ENCODE assay signal across 24 cellular contexts in genomic region chr5:68533051-68533450, GRCh38.
DNase-seq lines count a peak whose midpoint lies in the region; ATAC-seq, FAIRE-seq and TF ChIP-seq lines count a peak whose summit lies in the region.
"Had no signal": no experiment of that assay in that cellular context is flagged by ENCODE, and none has a peak within 500 bp of the region (broad histone marks: within the 10 kb centered on the region; RNA-seq: fewer than 3 reads in every experiment).

No MANE protein-coding gene starts in this region.

- no peak overlapping the region for H2AFZ ChIP-seq in neural progenitor cell (replicated peaks)

- H3K27me3 ChIP-seq in neural progenitor cell (no peaks in the 10 kb centered on the region), tibial nerve (no peaks in the 10 kb centered on the region)
- H3K27me3 ChIP-seq: left lung had no signal

- H3K27ac Mint-ChIP-seq in WTC11 (peak overlapping the region; percentile 47; the same call in 1 of the 2 replicates), neural progenitor cell (no peak overlapping the region)
- H3K27ac Mint-ChIP-seq: activated naive CD8-positive, alpha-beta T cell treated with anti-CD3 and anti-CD28 coated beads for 36 hours; activated T-helper 17 cell treated with anti-CD3 and anti-CD28 coated beads, Interleukin-2, amount 50 U/mL, for 72 hours; CD4-positive, CD25-positive, alpha-beta regulatory T cell; mesothelial cell of epicardium; progenitor cell of endocrine pancreas; T-helper 1 cell treated with Interleukin-12 subunit alpha and Interleukin-12 subunit beta and Interleukin-4 antibody, amounts not matched to agents 30 μg/mL and 1 μg/mL, for 36 hours had no signal

- no peaks in the 10 kb centered on the region for H3K27me3 Mint-ChIP-seq in WTC11 (ENCODE audit: low read depth)
- H3K27me3 Mint-ChIP-seq in neural progenitor cell (ENCODE audit: insufficient read depth, low read depth): peaks cover 7% of the 10 kb centered on the region

- FAIRE-seq in D721Med (lab: Jason Lieb, UNC): no peak
- FAIRE-seq: G401.6 had no signal

- 47 to 59% methylated on average over 2 of the region's 2 CpGs for WGBS in tibial nerve, 2 donors

- H3K4me3 ChIP-seq in neural progenitor cell (no peak overlapping the region), tibial nerve (no peak overlapping the region)
- H3K4me3 ChIP-seq: left lung had no signal

- H3K9me3 Mint-ChIP-seq in WTC11 (peaks cover 15% of the 10 kb centered on the region), neural progenitor cell (peaks cover 1% of the 10 kb centered on the region)
- H3K9me3 Mint-ChIP-seq: central memory CD8-positive, alpha-beta T cell had no signal

- DNase-seq in Kasumi-1 (lab: John Stamatoyannopoulos, UW): peak; percentile 50 to 58
- DNase-seq in NCI-H2029 treated with DMSO at 0.1 percent for 48 hours (lab: John Stamatoyannopoulos, UW): peak; percentile 73
- no peak for DNase-seq in WTC11 (ENCODE audit: low spot score)
- no peak for DNase-seq in neural progenitor cell (ENCODE audit: low spot score)
- DNase-seq in kidney tubule cell (ENCODE audit: low spot score): no peak
- no peak for DNase-seq in tibial nerve (ENCODE audit: low spot score in 2 of 2)
- DNase-seq in NCI-H446 (lab: John Stamatoyannopoulos, UW): no peak
- no peak for DNase-seq in D721Med (ENCODE audit: insufficient read length, low spot score)
- DNase-seq: activated CD4-positive, alpha-beta T cell treated with anti-CD3 and anti-CD28 coated beads, Interleukin-2, amount 50 U/mL, for 4 hours; activated CD8-positive, alpha-beta memory T cell treated with anti-CD3 and anti-CD28 coated beads, Interleukin-2, amount 50 U/mL, for 4 hours; activated naive CD8-positive, alpha-beta T cell treated with anti-CD3 and anti-CD28 coated beads for 36 hours; CD4-positive, CD25-positive, alpha-beta regulatory T cell; H9; left lung; NCI-H1048; WERI-Rb-1 had no signal

- no peaks in the 10 kb centered on the region for H4K20me1 ChIP-seq in neural progenitor cell (ENCODE audit: low read depth)

- CTCF ChIA-PET in WTC11 (lab: Charles Lee): no interaction called here

- peaks cover 31% of the 10 kb centered on the region for H3K4me1 ChIP-seq in neural progenitor cell
- H3K4me1 ChIP-seq in tibial nerve: peaks cover 0 to 32% (median 8%) of the 10 kb centered on the region in 4 donors
- H3K4me1 ChIP-seq: left lung had no signal

- POLR2A ChIA-PET in WTC11 (lab: Charles Lee): no interaction called here

- peaks cover 8% of the 10 kb centered on the region for H3K36me3 Mint-ChIP-seq in WTC11
- H3K36me3 Mint-ChIP-seq in neural progenitor cell: no peaks in the 10 kb centered on the region
- H3K36me3 Mint-ChIP-seq: activated naive CD8-positive, alpha-beta T cell treated with anti-CD3 and anti-CD28 coated beads for 36 hours; CD4-positive, CD25-positive, alpha-beta regulatory T cell had no signal

- no peaks in the 10 kb centered on the region for H3F3A ChIP-seq in neural progenitor cell (ENCODE audit: low read depth)

- no peaks in the 10 kb centered on the region for H3K9me3 ChIP-seq in neural progenitor cell (ENCODE audit: low read depth)
- H3K9me3 ChIP-seq in tibial nerve: no peaks in the 10 kb centered on the region

- H3K27ac ChIP-seq in neural progenitor cell (no peak overlapping the region), tibial nerve (no peak overlapping the region)
- H3K27ac ChIP-seq: epithelial cell of prostate, left lung, WERI-Rb-1 had no signal

- peak overlapping the region; percentile 37 for H3K4me2 ChIP-seq in neural progenitor cell

- no peak for TF ChIP-seq EP300 in tibial nerve (IDR thresholded peaks at IDR 0.05)

- no peak overlapping the region for H3K9ac ChIP-seq in neural progenitor cell

- H3K4me3 Mint-ChIP-seq in WTC11: peak overlapping the region; percentile 16; the same call in 1 of the 2 replicates
- H3K4me3 Mint-ChIP-seq in neural progenitor cell: no peak overlapping the region
- H3K4me3 Mint-ChIP-seq: activated naive CD8-positive, alpha-beta T cell treated with anti-CD3 and anti-CD28 coated beads for 36 hours; activated T-helper 17 cell treated with anti-CD3 and anti-CD28 coated beads, Interleukin-2, amount 50 U/mL, for 72 hours; CD4-positive, CD25-positive, alpha-beta regulatory T cell; central memory CD8-positive, alpha-beta T cell; mesothelial cell of epicardium; T-helper 1 cell treated with Interleukin-12 subunit alpha and Interleukin-12 subunit beta and Interleukin-4 antibody, amounts not matched to agents 30 μg/mL and 1 μg/mL, for 36 hours had no signal

- TF ChIP-seq CTCF in WTC11 (IDR thresholded peaks at IDR 0.05): no peak
- TF ChIP-seq CTCF in neural progenitor cell (IDR thresholded peaks at IDR 0.05): no peak
- TF ChIP-seq CTCF in tibial nerve (IDR thresholded peaks at IDR 0.05): no peak
- no peak for TF ChIP-seq CTCF in D721Med (IDR thresholded peaks at IDR 0.05; ENCODE audit: insufficient read depth, missing control alignments)

- H3K79me2 ChIP-seq in neural progenitor cell (ENCODE audit: low read depth): no peaks in the 10 kb centered on the region

- H3K36me3 ChIP-seq in neural progenitor cell (no peaks in the 10 kb centered on the region), tibial nerve (no peaks in the 10 kb centered on the region)
- H3K36me3 ChIP-seq: left lung, WERI-Rb-1 had no signal

- TF ChIP-seq POLR2A in tibial nerve (IDR thresholded peaks at IDR 0.05): no peak

- H3K4me1 Mint-ChIP-seq in WTC11 (peaks cover 41% of the 10 kb centered on the region), neural progenitor cell (peaks cover 34% of the 10 kb centered on the region)
- H3K4me1 Mint-ChIP-seq: CD4-positive, CD25-positive, alpha-beta regulatory T cell; central memory CD8-positive, alpha-beta T cell had no signal

- ATAC-seq in WTC11: no peak
- ATAC-seq: activated T-helper 17 cell treated with anti-CD3 and anti-CD28 coated beads, Interleukin-2, amount 50 U/mL, for 72 hours; Right ventricle myocardium inferior had no signal

TF ChIP-seq in WTC11, 78 proteins besides CTCF, POLR2A, EP300 and RAD21 (continues in another document):
- TF ChIP-seq TCF7 (CRISPR knock-in tag; IDR thresholded peaks at IDR 0.05; ENCODE audit: low read depth): no peak
- no peak for TF ChIP-seq ZNF219 (CRISPR knock-in tag; IDR thresholded peaks at IDR 0.05; ENCODE audit: borderline replicate concordance)
- TF ChIP-seq ZNF232 (CRISPR knock-in tag; IDR thresholded peaks at IDR 0.05): no peak
- TF ChIP-seq EMX1 (CRISPR knock-in tag; IDR thresholded peaks at IDR 0.05): no peak
- no peak for TF ChIP-seq MAX (CRISPR knock-in tag; IDR thresholded peaks at IDR 0.05)
- no peak for TF ChIP-seq TEAD4 (CRISPR knock-in tag; IDR thresholded peaks at IDR 0.05)
- TF ChIP-seq, protein P1, sequence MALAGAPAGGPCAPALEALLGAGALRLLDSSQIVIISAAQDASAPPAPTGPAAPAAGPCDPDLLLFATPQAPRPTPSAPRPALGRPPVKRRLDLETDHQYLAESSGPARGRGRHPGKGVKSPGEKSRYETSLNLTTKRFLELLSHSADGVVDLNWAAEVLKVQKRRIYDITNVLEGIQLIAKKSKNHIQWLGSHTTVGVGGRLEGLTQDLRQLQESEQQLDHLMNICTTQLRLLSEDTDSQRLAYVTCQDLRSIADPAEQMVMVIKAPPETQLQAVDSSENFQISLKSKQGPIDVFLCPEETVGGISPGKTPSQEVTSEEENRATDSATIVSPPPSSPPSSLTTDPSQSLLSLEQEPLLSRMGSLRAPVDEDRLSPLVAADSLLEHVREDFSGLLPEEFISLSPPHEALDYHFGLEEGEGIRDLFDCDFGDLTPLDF (CRISPR knock-in tag; IDR thresholded peaks at IDR 0.05): no peak
- no peak for TF ChIP-seq MLX (CRISPR knock-in tag; IDR thresholded peaks at IDR 0.05)
- no peak for TF ChIP-seq OVOL2 (CRISPR knock-in tag; IDR thresholded peaks at IDR 0.05; ENCODE audit: borderline replicate concordance)
- no peak for TF ChIP-seq PRRX2 (CRISPR knock-in tag; IDR thresholded peaks at IDR 0.05)
- TF ChIP-seq MXD4 (CRISPR knock-in tag; IDR thresholded peaks at IDR 0.05; ENCODE audit: borderline replicate concordance): no peak
- TF ChIP-seq, protein P2, sequence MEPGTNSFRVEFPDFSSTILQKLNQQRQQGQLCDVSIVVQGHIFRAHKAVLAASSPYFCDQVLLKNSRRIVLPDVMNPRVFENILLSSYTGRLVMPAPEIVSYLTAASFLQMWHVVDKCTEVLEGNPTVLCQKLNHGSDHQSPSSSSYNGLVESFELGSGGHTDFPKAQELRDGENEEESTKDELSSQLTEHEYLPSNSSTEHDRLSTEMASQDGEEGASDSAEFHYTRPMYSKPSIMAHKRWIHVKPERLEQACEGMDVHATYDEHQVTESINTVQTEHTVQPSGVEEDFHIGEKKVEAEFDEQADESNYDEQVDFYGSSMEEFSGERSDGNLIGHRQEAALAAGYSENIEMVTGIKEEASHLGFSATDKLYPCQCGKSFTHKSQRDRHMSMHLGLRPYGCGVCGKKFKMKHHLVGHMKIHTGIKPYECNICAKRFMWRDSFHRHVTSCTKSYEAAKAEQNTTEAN (CRISPR knock-in tag; IDR thresholded peaks at IDR 0.05): no peak
- TF ChIP-seq ESRRA (CRISPR knock-in tag; IDR thresholded peaks at IDR 0.05; ENCODE audit: borderline replicate concordance): no peak
- no peak for TF ChIP-seq SMAD4 (CRISPR knock-in tag; IDR thresholded peaks at IDR 0.05)
- TF ChIP-seq JAZF1 (CRISPR knock-in tag; IDR thresholded peaks at IDR 0.05): no peak
- TF ChIP-seq GTF2I (CRISPR knock-in tag; conservative IDR thresholded peaks at IDR 0.05): no peak
- TF ChIP-seq TEAD1 (CRISPR knock-in tag; IDR thresholded peaks at IDR 0.05): no peak
- TF ChIP-seq PREB (CRISPR knock-in tag; IDR thresholded peaks at IDR 0.05; ENCODE audit: borderline replicate concordance): no peak
- TF ChIP-seq ZNF121 (CRISPR knock-in tag; IDR thresholded peaks at IDR 0.05): no peak

Comparison
In these comparisons a context has a peak if more than half of its experiments do, and no peak if none do; other contexts are left out.
1. DNase-seq: peak in Kasumi-1 (2 of 2) and NCI-H2029 treated with DMSO at 0.1 percent for 48 hours (single experiment); none in WTC11 (single experiment), neural progenitor cell (single experiment), kidney tubule cell (single experiment), tibial nerve (0 of 2), NCI-H446 (0 of 2) and D721Med (single experiment).